1 cellular context compared by ENCODE assay signal in genomic region chr14:24426150-24426911, GRCh38.
TF ChIP-seq lines count a peak whose summit lies in the region.

No MANE protein-coding gene starts in this region.

TF ChIP-seq in K562, 482 proteins besides CTCF, POLR2A, EP300 and RAD21:
- TF ChIP-seq ZNF239 (CRISPR knock-in tag; IDR thresholded peaks at IDR 0.05): no peak
